In the genomic region with DNA sequence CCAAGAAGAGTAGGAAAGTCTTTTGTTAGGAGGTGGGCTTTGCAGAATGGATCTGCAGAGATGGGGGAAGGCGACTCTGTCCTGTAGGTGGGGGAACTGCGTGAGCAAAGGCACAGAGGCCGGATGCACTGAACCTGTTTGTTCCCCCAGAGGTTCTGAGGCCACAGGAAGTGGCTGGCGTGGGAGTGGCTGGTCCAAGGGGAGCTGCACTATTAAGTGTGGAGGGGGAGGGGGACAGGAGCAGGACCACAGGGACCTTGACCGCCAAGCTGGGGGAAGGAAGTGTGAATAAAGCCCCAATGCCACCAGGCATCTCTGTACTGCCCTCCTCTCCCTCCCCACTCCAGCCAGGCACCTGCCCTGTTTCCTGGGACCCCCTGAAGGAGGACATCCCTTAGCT, we compare ENCODE assay signal across 10 cellular contexts. TPM values are rescaled to one million over a fixed set of nuclear protein-coding genes. Genes with fewer than 3 reads are reported as not detected.
A peak's percentile ranks its signal among the peaks of the same experiment; 100 is the strongest.
DNase-seq lines count a peak whose midpoint lies in the region; ATAC-seq lines count a peak whose summit lies in the region.
"Had no signal": no experiment of that assay in that cellular context is flagged by ENCODE, and none has a peak within 500 bp of the region (broad histone marks: within the 10 kb centered on the region; RNA-seq: fewer than 3 reads in every experiment).

No MANE protein-coding gene starts in this region.

- DNase-seq in activated naive CD4-positive, alpha-beta T cell treated with anti-CD3 and anti-CD28 coated beads, Interleukin-2, amount 10 ng/mL, durations not matched to agents 7 days and 5 days: peak; percentile 60
- no peak for DNase-seq in activated naive CD4-positive, alpha-beta T cell treated with Interleukin-2 at 50 U/mL for 16 hours
- peak; percentile 21 for DNase-seq in M059J (ENCODE audit: low read depth)
- peak; percentile 73 for DNase-seq in activated naive CD8-positive, alpha-beta T cell treated with anti-CD3 and anti-CD28 coated beads, Interleukin-2, amount 10 ng/mL, durations not matched to agents 7 days and 5 days
- DNase-seq in DMS 273 treated with DMSO at 0.1 percent for 48 hours (lab: John Stamatoyannopoulos, UW): no peak
- no peak for DNase-seq in NCI-H524 (lab: John Stamatoyannopoulos, UW)
- DNase-seq: BE2C, NCI-H1436 treated with DMSO at 0.1 percent for 48 hours had no signal

- peak; percentile 75 for ATAC-seq in activated naive CD8-positive, alpha-beta T cell treated with anti-CD3 and anti-CD28 coated beads, Interleukin-2, amount 10 ng/mL, durations not matched to agents 7 days and 5 days (ENCODE audit: low read depth)
- ATAC-seq in GM19455 (IDR thresholded peaks at IDR 0.05; ENCODE audit: unreplicated experiment): no peak

- peak overlapping the region; percentile 6 for H3K4me3 Mint-ChIP-seq in activated naive CD4-positive, alpha-beta T cell treated with anti-CD3 and anti-CD28 coated beads, Interleukin-2, amount 10 ng/mL, durations not matched to agents 7 days and 5 days
- peak overlapping the region; percentile 86 for H3K4me3 Mint-ChIP-seq in activated naive CD8-positive, alpha-beta T cell treated with anti-CD3 and anti-CD28 coated beads, Interleukin-2, amount 10 ng/mL, durations not matched to agents 7 days and 5 days
- peak overlapping the region; percentile 71 for H3K4me3 Mint-ChIP-seq in stimulated activated naive CD8-positive, alpha-beta T cell treated with anti-CD3 and anti-CD28 coated beads, Interleukin-15, Interleukin-2, amounts not matched to agents 100 ng/mL and 50 ng/mL, for 24 hours

- CTCF ChIA-PET in activated naive CD4-positive, alpha-beta T cell treated with anti-CD3 and anti-CD28 coated beads, Interleukin-2, amount 10 ng/mL, durations not matched to agents 7 days and 5 days (lab: Charles Lee): interaction anchor here (1.3 to 2.6 kb wide), 4 partner anchors 8 to 343 kb away, joined by 3 to 8 read pairs (median 4); no protein-coding TSS in a partner anchor

- no peaks in the 10 kb centered on the region for H3K9me3 Mint-ChIP-seq in activated naive CD4-positive, alpha-beta T cell treated with anti-CD3 and anti-CD28 coated beads, Interleukin-2, amount 10 ng/mL, durations not matched to agents 7 days and 5 days
- no peaks in the 10 kb centered on the region for H3K9me3 Mint-ChIP-seq in activated naive CD8-positive, alpha-beta T cell treated with anti-CD3 and anti-CD28 coated beads, Interleukin-2, amount 10 ng/mL, durations not matched to agents 7 days and 5 days
- H3K9me3 Mint-ChIP-seq in stimulated activated naive CD8-positive, alpha-beta T cell treated with anti-CD3 and anti-CD28 coated beads, Interleukin-15, Interleukin-2, amounts not matched to agents 100 ng/mL and 50 ng/mL, for 24 hours: no peaks in the 10 kb centered on the region

- H3K4me1 Mint-ChIP-seq in activated naive CD4-positive, alpha-beta T cell treated with anti-CD3 and anti-CD28 coated beads, Interleukin-2, amount 10 ng/mL, durations not matched to agents 7 days and 5 days: peaks cover 53% of the 10 kb centered on the region
- peaks cover 64% of the 10 kb centered on the region for H3K4me1 Mint-ChIP-seq in activated naive CD8-positive, alpha-beta T cell treated with anti-CD3 and anti-CD28 coated beads, Interleukin-2, amount 10 ng/mL, durations not matched to agents 7 days and 5 days
- peaks cover 53% of the 10 kb centered on the region for H3K4me1 Mint-ChIP-seq in stimulated activated naive CD8-positive, alpha-beta T cell treated with anti-CD3 and anti-CD28 coated beads, Interleukin-15, Interleukin-2, amounts not matched to agents 100 ng/mL and 50 ng/mL, for 24 hours (ENCODE audit: low read depth)

- peaks cover 18% of the 10 kb centered on the region for H3K27me3 Mint-ChIP-seq in activated naive CD4-positive, alpha-beta T cell treated with anti-CD3 and anti-CD28 coated beads, Interleukin-2, amount 10 ng/mL, durations not matched to agents 7 days and 5 days
- no peaks in the 10 kb centered on the region for H3K27me3 Mint-ChIP-seq in activated naive CD8-positive, alpha-beta T cell treated with anti-CD3 and anti-CD28 coated beads, Interleukin-2, amount 10 ng/mL, durations not matched to agents 7 days and 5 days
- no peaks in the 10 kb centered on the region for H3K27me3 Mint-ChIP-seq in stimulated activated naive CD8-positive, alpha-beta T cell treated with anti-CD3 and anti-CD28 coated beads, Interleukin-15, Interleukin-2, amounts not matched to agents 100 ng/mL and 50 ng/mL, for 24 hours

- peak overlapping the region; percentile 81 for H3K27ac Mint-ChIP-seq in activated naive CD4-positive, alpha-beta T cell treated with anti-CD3 and anti-CD28 coated beads, Interleukin-2, amount 10 ng/mL, durations not matched to agents 7 days and 5 days
- peak overlapping the region; percentile 98 for H3K27ac Mint-ChIP-seq in activated naive CD8-positive, alpha-beta T cell treated with anti-CD3 and anti-CD28 coated beads, Interleukin-2, amount 10 ng/mL, durations not matched to agents 7 days and 5 days
- peak overlapping the region; percentile 84 for H3K27ac Mint-ChIP-seq in stimulated activated naive CD8-positive, alpha-beta T cell treated with anti-CD3 and anti-CD28 coated beads, Interleukin-15, Interleukin-2, amounts not matched to agents 100 ng/mL and 50 ng/mL, for 24 hours

- POLR2A ChIA-PET in activated naive CD8-positive, alpha-beta T cell treated with anti-CD3 and anti-CD28 coated beads, Interleukin-2, amount 10 ng/mL, durations not matched to agents 7 days and 5 days (lab: Charles Lee): interaction anchor here (0.9 to 1.3 kb wide), 4 partner anchors 8 to 1137 kb away, joined by 3 to 6 read pairs (median 4); a partner anchor contains a TSS

- H3K36me3 Mint-ChIP-seq in activated naive CD4-positive, alpha-beta T cell treated with anti-CD3 and anti-CD28 coated beads, Interleukin-2, amount 10 ng/mL, durations not matched to agents 7 days and 5 days: no peaks in the 10 kb centered on the region
- no peaks in the 10 kb centered on the region for H3K36me3 Mint-ChIP-seq in activated naive CD8-positive, alpha-beta T cell treated with anti-CD3 and anti-CD28 coated beads, Interleukin-2, amount 10 ng/mL, durations not matched to agents 7 days and 5 days
- H3K36me3 Mint-ChIP-seq in stimulated activated naive CD8-positive, alpha-beta T cell treated with anti-CD3 and anti-CD28 coated beads, Interleukin-15, Interleukin-2, amounts not matched to agents 100 ng/mL and 50 ng/mL, for 24 hours (ENCODE audit: low read depth): no peaks in the 10 kb centered on the region

RNA-seq across cellular contexts. Expression of a gene that starts 51.8 kb away (rescaled TPM):
- total RNA-seq in M059J (2014; rRNA removed; shearing (Covaris generic)): 0.07 and 0.10 TPM in 2 replicates
- not detected for total RNA-seq in activated naive CD8-positive, alpha-beta T cell treated with anti-CD3 and anti-CD28 coated beads, Interleukin-2, amount 10 ng/mL, durations not matched to agents 7 days and 5 days

Comparison
In these comparisons a context has a peak if more than half of its experiments do, and no peak if none do; other contexts are left out.
1. DNase-seq: peak in activated naive CD4-positive, alpha-beta T cell treated with anti-CD3 and anti-CD28 coated beads, Interleukin-2, amount 10 ng/mL, durations not matched to agents 7 days and 5 days (single experiment), M059J (single experiment) and activated naive CD8-positive, alpha-beta T cell treated with anti-CD3 and anti-CD28 coated beads, Interleukin-2, amount 10 ng/mL, durations not matched to agents 7 days and 5 days (single experiment); none in activated naive CD4-positive, alpha-beta T cell treated with Interleukin-2 at 50 U/mL for 16 hours (single experiment), DMS 273 treated with DMSO at 0.1 percent for 48 hours (single experiment) and NCI-H524 (0 of 2).
2. H3K4me3 Mint-ChIP-seq: peak in every context shown above with its lines; median percentile 86 in activated naive CD8-positive, alpha-beta T cell treated with anti-CD3 and anti-CD28 coated beads, Interleukin-2, amount 10 ng/mL, durations not matched to agents 7 days and 5 days; 71 in stimulated activated naive CD8-positive, alpha-beta T cell treated with anti-CD3 and anti-CD28 coated beads, Interleukin-15, Interleukin-2, amounts not matched to agents 100 ng/mL and 50 ng/mL, for 24 hours; 6 in activated naive CD4-positive, alpha-beta T cell treated with anti-CD3 and anti-CD28 coated beads, Interleukin-2, amount 10 ng/mL, durations not matched to agents 7 days and 5 days.
3. Peak in every context shown above with its lines, with median percentiles within 50 percentile points of each other: H3K27ac Mint-ChIP-seq.